In genomic region chr11:12731841-12732336, GRCh38 we compare ENCODE assay signal across 24 cellular contexts. TPM values are rescaled to one million over a fixed set of nuclear protein-coding genes. Genes with fewer than 3 reads are reported as not detected.
DNase-seq lines count a peak whose midpoint lies in the region; ATAC-seq, FAIRE-seq and TF ChIP-seq lines count a peak whose summit lies in the region.
"Had no signal": no experiment of that assay in that cellular context is flagged by ENCODE, and none has a peak within 500 bp of the region (broad histone marks: within the 10 kb centered on the region; RNA-seq: fewer than 3 reads in every experiment).

No MANE protein-coding gene starts in this region.

- no peak overlapping the region for H2BK20ac ChIP-seq in IMR-90 (ENCODE audit: low read depth, low read length)

- WGBS in IMR-90 (ENCODE audit: extremely low coverage in 2 of 2, insufficient read length in 1 of 2), 2 experiments = 100% methylated on average over 1 of the region's 3 CpGs; no CpG with 5 or more reads in 1 of the 2 experiments
- 14% methylated on average over 3 of the region's 3 CpGs for WGBS in K562 (ENCODE audit: insufficient coverage, low coverage, missing lambda C conversion rate)

- peaks cover 41% of the 10 kb centered on the region for H3K4me1 Mint-ChIP-seq in nephron
- H3K4me1 Mint-ChIP-seq: activated CD8-positive, alpha-beta memory T cell treated with anti-CD3 and anti-CD28 coated beads, Interleukin-2, amount 10 ng/mL, durations not matched to agents 7 days and 5 days had no signal

- CTCF ChIA-PET in IMR-90 (lab: Yijun Ruan, JAX) (no interaction called here), K562 (lab: Yijun Ruan, JAX; ENCODE audit: low intra/inter-chr PET ratio) (no interaction called here), A673 (lab: Charles Lee) (no interaction called here)

- H3K4ac ChIP-seq in IMR-90 (ENCODE audit: low read depth, low read length) = no peak overlapping the region

- TF ChIP-seq RAD21 in IMR-90 (IDR thresholded peaks at IDR 0.05; ENCODE audit: low read length) (no peak), K562 (CRISPR knock-in tag; conservative IDR thresholded peaks at IDR 0.05 in 1 of 2, IDR thresholded peaks at IDR 0.05 in 1 of 2) (no peak)

- TF ChIP-seq CTCF in IMR-90 (conservative IDR thresholded peaks at IDR 0.05; ENCODE audit: low read depth, low read length) = no peak
- no peak for TF ChIP-seq CTCF in K562 (IDR thresholded peaks at IDR 0.05 in 2 of 3, conservative IDR thresholded peaks at IDR 0.05 in 1 of 3; ENCODE audit: insufficient read depth in 2 of 3, low read depth in 1 of 3, low read length in 3 of 3)
- TF ChIP-seq CTCF in nephron (IDR thresholded peaks at IDR 0.05; ENCODE audit: unreplicated experiment in 3 of 3) = no peak
- no peak for TF ChIP-seq CTCF in A673 (conservative IDR thresholded peaks at IDR 0.05; ENCODE audit: low read depth, low read length)

- no peak overlapping the region for H4K8ac ChIP-seq in IMR-90 (ENCODE audit: low read depth in 2 of 2, low read length in 2 of 2)

- H2AFZ ChIP-seq in IMR-90 (replicated peaks; ENCODE audit: low read length, poor library complexity) (no peak overlapping the region), K562 (ENCODE audit: low read depth, low read length) (no peak overlapping the region)

- H3K79me1 ChIP-seq in IMR-90 (ENCODE audit: low read depth in 1 of 2, low read length in 2 of 2) = peaks cover 40 to 88% of the 10 kb centered on the region in 2 experiments

- H3K9me3 ChIP-seq in IMR-90 (ENCODE audit: control insufficient read depth, insufficient read depth, low read length) = no peaks in the 10 kb centered on the region
- H3K9me3 ChIP-seq in K562 (replicated peaks; ENCODE audit: control insufficient read depth, insufficient read depth, low read depth, low read length) = no peaks in the 10 kb centered on the region
- H3K9me3 ChIP-seq in A673 (ENCODE audit: low read depth, low read length, poor library complexity, severe bottlenecking) = no peaks in the 10 kb centered on the region
- H3K9me3 ChIP-seq: adrenal gland, esophagus muscularis mucosa, mucosa of descending colon, sigmoid colon had no signal

- intact Hi-C loops in IMR-90 (cut with micrococcal nuclease) (no loop called here), K562 (cut with micrococcal nuclease) (no loop called here), left cardiac atrium (cut with DNase I) (no loop called here), A673 (cut with micrococcal nuclease; ENCODE audit: unreplicated experiment) (no loop called here)

- H3K27ac ChIP-seq in IMR-90 (ENCODE audit: insufficient read depth, low read length) (no peak overlapping the region), K562 (ENCODE audit: extremely low read depth, low read depth, low read length) (no peak overlapping the region), A673 (ENCODE audit: low read depth, low read length, poor library complexity, severe bottlenecking) (no peak overlapping the region)
- H3K27ac ChIP-seq: adrenal gland, esophagus muscularis mucosa had no signal

- no peak overlapping the region; the same call in 1 of the 2 replicates for H4K5ac ChIP-seq in IMR-90 (ENCODE audit: low read depth, low read length)

- peaks cover 2% of the 10 kb centered on the region; the same call in 1 of the 3 replicates for H3K79me2 ChIP-seq in K562 (ENCODE audit: control insufficient read depth, insufficient read depth, low read length)

- H3K18ac ChIP-seq in IMR-90 (ENCODE audit: low read depth, low read length) = no peak overlapping the region

- H3K9ac ChIP-seq in IMR-90 (ENCODE audit: low read depth, low read length) = no peak overlapping the region
- H3K9ac ChIP-seq in K562 (ENCODE audit: insufficient read depth in 1 of 2, low read depth in 2 of 2, low read length in 2 of 2) = no peak overlapping the region

- no peak overlapping the region for H2AK9ac ChIP-seq in IMR-90 (replicated peaks; ENCODE audit: low read depth, low read length, poor library complexity)

- DNase-seq in Caki2 (ENCODE audit: low read depth) = peak; percentile 46
- DNase-seq in IMR-90 = peak; percentile 54
- DNase-seq in K562 (ENCODE audit: extremely low read depth in 1 of 4, low spot score in 3 of 4) = no peak
- DNase-seq in globus pallidus (ENCODE audit: low spot score) = no peak
- DNase-seq in pons (ENCODE audit: low spot score) = no peak
- no peak for DNase-seq in left cardiac atrium
- DNase-seq in A673 (ENCODE audit: low spot score) = no peak
- DNase-seq: activated CD4-positive, CD25-positive, alpha-beta regulatory T cell treated with anti-CD3 and anti-CD28 coated beads, Interleukin-2, amount 50 U/mL, for 72 hours; activated CD8-positive, alpha-beta memory T cell treated with anti-CD3 and anti-CD28 coated beads, Interleukin-2, amount 10 ng/mL, durations not matched to agents 7 days and 5 days; adrenal gland; central memory CD4-positive, alpha-beta T cell; effector CD4-positive, alpha-beta T cell; left colon; mucosa of descending colon; NCI-H1694 treated with DMSO at 0.1 percent for 48 hours; NCI-H446; nucleus accumbens; SHP77 treated with DMSO at 0.1 percent for 48 hours; sigmoid colon; stimulated activated CD4-positive, alpha-beta T cell treated with anti-CD3 and anti-CD28 coated beads, Interleukin-4, amount 100 ng/mL, for 1 hour had no signal

- H4K91ac ChIP-seq in IMR-90 (ENCODE audit: insufficient read depth, low read depth, low read length) = no peak overlapping the region

- POLR2A ChIA-PET in IMR-90 (lab: Charles Lee; ENCODE audit: unreplicated experiment) = no interaction called here
- POLR2A ChIA-PET in K562 (lab: Yijun Ruan, JAX) = interaction anchor here (0.7 to 1.5 kb wide), 3 partner anchors 13 to 71 kb away, joined by 3 read pairs; no protein-coding TSS in a partner anchor
- POLR2A ChIA-PET in A673 (lab: Charles Lee; ENCODE audit: low non-redundant PET) = no interaction called here

- in situ Hi-C loops in Caki2 (cut with HindIII; ENCODE audit: low pct_unique_long_range_greater_than_20kb, low sequenced_read_pairs) = no loop called here
- in situ Hi-C loops in IMR-90 (cut with MboI; ENCODE audit: low sequenced_read_pairs) = no loop called here
- in situ Hi-C loops in K562 (cut with MboI) = no loop called here

- H3K4me1 ChIP-seq in IMR-90 (ENCODE audit: control insufficient read depth, insufficient read depth, low read length) (peaks cover 30% of the 10 kb centered on the region), K562 (replicated peaks in 1 of 2; ENCODE audit: control insufficient read depth in 2 of 2, insufficient read depth in 2 of 2, low read length in 2 of 2) (peaks cover 3% of the 10 kb centered on the region in 2 experiments; a peak in 2 of 5 replicates), A673 (ENCODE audit: insufficient read depth, low read length, poor library complexity, severe bottlenecking) (peaks cover 12% of the 10 kb centered on the region)

- ATAC-seq in IMR-90 (ENCODE audit: low read depth) (no peak), K562 (no peak), left cardiac atrium (no peak)
- ATAC-seq: activated CD8-positive, alpha-beta memory T cell treated with anti-CD3 and anti-CD28 coated beads, Interleukin-2, amount 10 ng/mL, durations not matched to agents 7 days and 5 days; GM12878; left colon; mucosa of descending colon had no signal

- H2BK15ac ChIP-seq in IMR-90 (ENCODE audit: low read depth, low read length) = no peak overlapping the region

- no TSS peak for BruUV-seq in IMR-90 (replicated peaks; lab: Mats Ljungman, UMichigan)
- no TSS peak for BruUV-seq in K562 (replicated peaks; lab: Mats Ljungman, UMichigan)
- BruUV-seq in A673 (replicated peaks; lab: Mats Ljungman, UMichigan) = no TSS peak

- no peak overlapping the region for H3K4me2 ChIP-seq in IMR-90 (ENCODE audit: low read depth, low read length)
- H3K4me2 ChIP-seq in K562 (ENCODE audit: insufficient read depth, low read length) = no peak overlapping the region

- H3K27me3 ChIP-seq in IMR-90 (ENCODE audit: control insufficient read depth, insufficient read depth, low read length) (no peaks in the 10 kb centered on the region), K562 (ENCODE audit: control insufficient read depth in 2 of 2, insufficient read depth in 2 of 2, low read length in 2 of 2) (no peaks in the 10 kb centered on the region), A673 (replicated peaks; ENCODE audit: insufficient read depth, low read depth, low read length, poor library complexity) (no peaks in the 10 kb centered on the region)
- H3K27me3 ChIP-seq: adrenal gland, esophagus muscularis mucosa, sigmoid colon had no signal

- FAIRE-seq in K562 (lab: Jason Lieb, UNC) = no peak
- FAIRE-seq: GM12878, HTR-8/SVneo had no signal

- no peak for TF ChIP-seq EP300 in K562 (IDR thresholded peaks at IDR 0.05; ENCODE audit: low read length)

- no peaks in the 10 kb centered on the region for H3K36me3 Mint-ChIP-seq in nephron (ENCODE audit: low read depth)
- H3K36me3 Mint-ChIP-seq: activated CD8-positive, alpha-beta memory T cell treated with anti-CD3 and anti-CD28 coated beads, Interleukin-2, amount 10 ng/mL, durations not matched to agents 7 days and 5 days had no signal

- no peak overlapping the region for H3K23ac ChIP-seq in IMR-90 (ENCODE audit: low read depth, low read length)

- peak overlapping the region in 2 of 3 experiments; percentile 2 to 25 for H3K27ac Mint-ChIP-seq in nephron
- H3K27ac Mint-ChIP-seq: activated CD8-positive, alpha-beta memory T cell treated with anti-CD3 and anti-CD28 coated beads, Interleukin-2, amount 10 ng/mL, durations not matched to agents 7 days and 5 days had no signal

- no peak overlapping the region for H3K4me3 Mint-ChIP-seq in nephron
- H3K4me3 Mint-ChIP-seq: activated CD8-positive, alpha-beta memory T cell treated with anti-CD3 and anti-CD28 coated beads, Interleukin-2, amount 10 ng/mL, durations not matched to agents 7 days and 5 days had no signal

- H4K20me1 ChIP-seq in IMR-90 (ENCODE audit: insufficient read depth, low read length) (peaks cover 90% of the 10 kb centered on the region), K562 (replicated peaks; ENCODE audit: control insufficient read depth, insufficient read depth, low read length) (no peaks in the 10 kb centered on the region)

- H3K56ac ChIP-seq in IMR-90 (ENCODE audit: extremely low read depth, insufficient read depth, low read length) = no peak overlapping the region

- H3K9me3 Mint-ChIP-seq in nephron = no peaks in the 10 kb centered on the region

- no peak for TF ChIP-seq POLR2A in IMR-90 (IDR thresholded peaks at IDR 0.05; ENCODE audit: low read depth, low read length)
- TF ChIP-seq POLR2A in K562 (conservative IDR thresholded peaks at IDR 0.05) = no peak

- no peak overlapping the region for H2BK5ac ChIP-seq in IMR-90 (ENCODE audit: low read depth, low read length, poor library complexity, severe bottlenecking)

- H3K36me3 ChIP-seq in IMR-90 (ENCODE audit: control insufficient read depth, insufficient read depth, low read length) = no peaks in the 10 kb centered on the region
- no peaks in the 10 kb centered on the region for H3K36me3 ChIP-seq in K562 (ENCODE audit: control insufficient read depth, insufficient read depth, low read length)
- no peaks in the 10 kb centered on the region for H3K36me3 ChIP-seq in A673 (ENCODE audit: insufficient read depth, low read length, poor library complexity, severe bottlenecking)
- H3K36me3 ChIP-seq: adrenal gland, esophagus muscularis mucosa, sigmoid colon had no signal

- H3K9me1 ChIP-seq in IMR-90 (ENCODE audit: insufficient read depth, low read length) = peaks cover 50% of the 10 kb centered on the region
- H3K9me1 ChIP-seq in K562 (ENCODE audit: control insufficient read depth, insufficient read depth, low read length) = no peaks in the 10 kb centered on the region

- H3K27me3 Mint-ChIP-seq in nephron (ENCODE audit: low read depth) = no peaks in the 10 kb centered on the region

- no peak overlapping the region for H3K4me3 ChIP-seq in IMR-90 (ENCODE audit: insufficient read depth, low read depth, low read length)
- no peak overlapping the region for H3K4me3 ChIP-seq in K562
- no peak overlapping the region for H3K4me3 ChIP-seq in A673 (ENCODE audit: low read depth, low read length, poor library complexity, severe bottlenecking)
- H3K4me3 ChIP-seq: adrenal gland, esophagus muscularis mucosa, GM12878, mucosa of descending colon, sigmoid colon had no signal

- H3K14ac ChIP-seq in IMR-90 (replicated peaks; ENCODE audit: low read depth, low read length) = no peak overlapping the region

- no peak overlapping the region for H2AK5ac ChIP-seq in IMR-90 (ENCODE audit: low read depth, low read length)

- no peak overlapping the region for H2BK120ac ChIP-seq in IMR-90 (ENCODE audit: low read depth, low read length)

- dilution Hi-C loops in IMR-90 (cut with HindIII; ENCODE audit: low sequenced_read_pairs, unreplicated experiment) = no loop called here

RNA-seq across cellular contexts. Expression of gene TEAD1, which starts 57.7 kb away (rescaled TPM):
- total RNA-seq in Caki2 (2014; rRNA removed; shearing (Covaris generic); ENCODE audit: low replicate concordance) = 16.5 and 26.0 TPM in 2 replicates
- total RNA-seq in IMR-90 (2012; rRNA removed) (69.2 and 95.5 TPM in 2 replicates), K562 (2014; rRNA removed) (11.8 and 14.8 TPM in 2 replicates), K562 (2014; rRNA removed; fragmentation: Illumina TruSeq; extraction: Trizol) (10.8 and 11.7 TPM in 2 replicates), K562 (2015; rRNA removed; fragmentation: Illumina TruSeq; extraction: Trizol) (14.2 and 14.8 TPM in 2 replicates), K562 (2021) (17.7 and 17.8 TPM in 2 replicates), left cardiac atrium (10 to 100 TPM; 89.6 to 93.8 TPM), A673 (2021) (74.6 and 81.8 TPM in 2 replicates)
- polyA plus RNA-seq in IMR-90 (2012; rRNA removed) (45.4 and 51.8 TPM in 2 replicates), K562 (2011; rRNA removed) (7.4 and 9.2 TPM in 2 replicates), K562 (2014; fragmentation: Illumina TruSeq; extraction: Trizol) (10.3 and 12.8 TPM in 2 replicates), K562 (2014; fragmentation: Nextera tagmentation; extraction: Ambion mirVana) (1 to 10 TPM; 1.7 to 2.1 TPM), K562 (2014; rRNA removed) (6.9 and 7.3 TPM in 2 replicates)
- 15.4 and 16.1 TPM in 2 replicates for polyA plus RNA-seq in IMR-90 (2012; cell fraction: cytosol; rRNA removed)
- polyA plus RNA-seq in IMR-90 (2012; cell fraction: nucleus; rRNA removed; ENCODE audit: low replicate concordance) = 38.7 and 130 TPM in 2 replicates
- total RNA-seq in K562 (2011; cell fraction: chromatin; rRNA removed; ENCODE audit: low replicate concordance) = 28.3 and 59.6 TPM in 2 replicates
- 17.3 and 19.1 TPM in 2 replicates for total RNA-seq in K562 (2011; cell fraction: nucleolus; rRNA removed)
- total RNA-seq in K562 (2011; cell fraction: nucleoplasm; rRNA removed) = 40.8 and 69.8 TPM in 2 replicates
- polyA plus RNA-seq in K562 (2011; cell fraction: cytosol; rRNA removed) = 5.2 and 5.6 TPM in 2 replicates
- 21.9 and 25.1 TPM in 2 replicates for polyA plus RNA-seq in K562 (2011; cell fraction: nucleus; rRNA removed)
- 8.6 and 9.5 TPM in 2 replicates for polyA plus RNA-seq in K562 (2012)
- 22.6 and 23.9 TPM in 2 replicates for polyA minus RNA-seq in K562 (2011; rRNA and poly(A)+ RNA removed)
- 9.4 and 10.8 TPM in 2 replicates for polyA minus RNA-seq in K562 (2011; cell fraction: cytosol; rRNA and poly(A)+ RNA removed)
- polyA minus RNA-seq in K562 (2011; cell fraction: nucleus; rRNA and poly(A)+ RNA removed) = 21.5 and 27.1 TPM in 2 replicates

Comparison
In these comparisons a context has a peak if more than half of its experiments do, and no peak if none do; other contexts are left out.
1. DNase-seq: peak in Caki2 (single experiment) and IMR-90 (single experiment); none in K562 (0 of 4), globus pallidus (single experiment), pons (single experiment), left cardiac atrium (single experiment) and A673 (single experiment).